In genomic region chr3:14847613-14848541, GRCh38 we compare ENCODE assay signal across 10 cellular contexts. TPM values are rescaled to one million over a fixed set of nuclear protein-coding genes. Genes with fewer than 3 reads are reported as not detected.
A peak's percentile ranks its signal among the peaks of the same experiment; 100 is the strongest.
DNase-seq lines count a peak whose midpoint lies in the region; ATAC-seq and TF ChIP-seq lines count a peak whose summit lies in the region.
"Had no signal": no experiment of that assay in that cellular context is flagged by ENCODE, and none has a peak within 500 bp of the region (broad histone marks: within the 10 kb centered on the region; RNA-seq: fewer than 3 reads in every experiment).

No MANE protein-coding gene starts in this region.

- H2AFZ ChIP-seq in PC-9 = no peak overlapping the region

- H3K4me3 ChIP-seq in PC-9 (no peak overlapping the region), gastrocnemius medialis (no peak overlapping the region)

- H3K27me3 ChIP-seq in PC-9 (ENCODE audit: insufficient read depth, low read depth) (peaks cover 27% of the 10 kb centered on the region), gastrocnemius medialis (no peaks in the 10 kb centered on the region)

- DNase-seq in PC-9 = peak in 1 of 2 experiments; percentile 18
- peak; percentile 75 for DNase-seq in Right ventricle myocardium superior
- peak; percentile 41 to 66 for DNase-seq in gastrocnemius medialis
- no peak for DNase-seq in NOMO-1 (lab: John Stamatoyannopoulos, UW; ENCODE audit: unreplicated experiment in 2 of 2)
- no peak for DNase-seq in NCI-H774 (lab: John Stamatoyannopoulos, UW)
- no peak for DNase-seq in SKM-1 treated with dmso at 0.1 percent for 144 hours (lab: John Stamatoyannopoulos, UW; ENCODE audit: unreplicated experiment)
- DNase-seq: activated T-cell treated with anti-CD3 and anti-CD28 coated beads, Interleukin-2, amount 50 U/mL, for 1 hour; NCI-H1436 had no signal

- no peaks in the 10 kb centered on the region for H3K9me2 ChIP-seq in PC-9 (ENCODE audit: insufficient read depth)

- peaks cover 8% of the 10 kb centered on the region; the same call in 1 of the 2 replicates for H3K4me1 ChIP-seq in PC-9 (replicated peaks; ENCODE audit: insufficient read depth)
- H3K4me1 ChIP-seq in gastrocnemius medialis = peaks cover 6 to 14% of the 10 kb centered on the region in 2 donors

- H4K20me1 ChIP-seq in PC-9 (ENCODE audit: insufficient read depth) = no peaks in the 10 kb centered on the region

- peak overlapping the region; percentile 24; the same call in 1 of the 2 replicates for H3K4me2 ChIP-seq in PC-9

- no peaks in the 10 kb centered on the region for H3K79me2 ChIP-seq in PC-9 (ENCODE audit: low read depth)

- in situ Hi-C loops in gastrocnemius medialis (cut with MboI; ENCODE audit: low sequenced_read_pairs in 4 of 4) = no loop called here

- H3F3A ChIP-seq in PC-9 (ENCODE audit: insufficient read depth, low read depth) = no peaks in the 10 kb centered on the region

- H3K27ac ChIP-seq in PC-9 = no peak overlapping the region
- peak overlapping the region; percentile 23 to 75 (median 64) for H3K27ac ChIP-seq in gastrocnemius medialis

- no peak for TF ChIP-seq POLR2A in gastrocnemius medialis (IDR thresholded peaks at IDR 0.05)

- TF ChIP-seq CTCF in PC-9 (conservative IDR thresholded peaks at IDR 0.05) (no peak), gastrocnemius medialis (IDR thresholded peaks at IDR 0.05 in 4 of 5, conservative IDR thresholded peaks at IDR 0.05 in 1 of 5) (no peak)

- BruUV-seq in PC-9 (replicated peaks; lab: Mats Ljungman, UMichigan) = no TSS peak

- CTCF ChIA-PET in PC-9 (lab: Charles Lee) = no interaction called here

- peak; percentile 73 for ATAC-seq in GM19397 (IDR thresholded peaks at IDR 0.05; ENCODE audit: unreplicated experiment)
- ATAC-seq in Right ventricle myocardium superior (ENCODE audit: poor library complexity) = peak; percentile 55
- peak; percentile 31 to 68 for ATAC-seq in gastrocnemius medialis
- ATAC-seq in HG03342 (IDR thresholded peaks at IDR 0.05; ENCODE audit: unreplicated experiment) = no peak

- H3K9me3 ChIP-seq in PC-9 (ENCODE audit: insufficient read depth, low read depth) (no peaks in the 10 kb centered on the region), gastrocnemius medialis (no peaks in the 10 kb centered on the region)

- POLR2A ChIA-PET in PC-9 (lab: Charles Lee; ENCODE audit: unreplicated experiment) = no interaction called here

- intact Hi-C loops in PC-9 (cut with micrococcal nuclease; ENCODE audit: unreplicated experiment) = no loop called here
- intact Hi-C loops in Right ventricle myocardium superior (cut with DNase I) = no loop called here
- intact Hi-C loops in gastrocnemius medialis (cut with DNase I; ENCODE audit: low total_unique reads) = loop anchor here (10.0 kb wide), 1 partner anchor 53 kb away; no protein-coding TSS in a partner anchor

- no peaks in the 10 kb centered on the region for H3K36me3 ChIP-seq in PC-9 (ENCODE audit: low read depth)
- H3K36me3 ChIP-seq in gastrocnemius medialis = no peaks in the 10 kb centered on the region

RNA-seq across cellular contexts. Expression of gene FGD5, which starts 29.1 kb away (rescaled TPM):
- total RNA-seq in PC-9 (2021) (not detected in 2 replicates), Right ventricle myocardium superior (15.2 TPM), gastrocnemius medialis (1 to 10 TPM; 4.4 to 8.4 (median 5.2) TPM)

Comparison
In these comparisons a context has a peak if more than half of its experiments do, and no peak if none do; other contexts are left out.
1. DNase-seq: peak in Right ventricle myocardium superior (single experiment) and gastrocnemius medialis (2 of 2); none in NOMO-1 (0 of 2), NCI-H774 (single experiment) and SKM-1 treated with dmso at 0.1 percent for 144 hours (single experiment).